Comparison of ENCODE assay signal across 14 cellular contexts in genomic region chr9:75615284-75615683, GRCh38.
DNase-seq lines count a peak whose midpoint lies in the region; TF ChIP-seq lines count a peak whose summit lies in the region.
"Had no signal": no experiment of that assay in that cellular context is flagged by ENCODE, and none has a peak within 500 bp of the region (broad histone marks: within the 10 kb centered on the region; RNA-seq: fewer than 3 reads in every experiment).

No MANE protein-coding gene starts in this region.

- DNase-seq in NCI-H2081 treated with DMSO at 0.1 percent for 48 hours (lab: John Stamatoyannopoulos, UW): peak; percentile 8
- peak; percentile 92 for DNase-seq in NCI-H748 (lab: John Stamatoyannopoulos, UW; ENCODE audit: unreplicated experiment)
- DNase-seq in kidney tubule cell (ENCODE audit: low spot score): peak; percentile 38
- DNase-seq in WERI-Rb-1: no peak
- no peak for DNase-seq in posterior vena cava (ENCODE audit: low spot score)
- DNase-seq in NOMO-1 treated with DMSO at 0.1 percent for 48 hours (lab: John Stamatoyannopoulos, UW; ENCODE audit: unreplicated experiment): no peak
- DNase-seq in activated CD4-positive, alpha-beta T cell treated with anti-CD3 and anti-CD28 coated beads, Interleukin-2, amount 50 U/mL, for 4 hours: no peak
- DNase-seq: activated CD8-positive, alpha-beta memory T cell treated with anti-CD3 and anti-CD28 coated beads, Interleukin-2, amount 50 U/mL, for 48 hours; KBM-7; NCI-H1930; T-helper 17 cell had no signal

- H3K9me3 ChIP-seq in WERI-Rb-1 (ENCODE audit: severe bottlenecking): no peaks in the 10 kb centered on the region
- H3K9me3 ChIP-seq: prostate gland had no signal

- H3K36me3 ChIP-seq in WERI-Rb-1: no peaks in the 10 kb centered on the region
- H3K36me3 ChIP-seq: BLaER1, prostate gland had no signal

- TF ChIP-seq CTCF in WERI-Rb-1 (IDR thresholded peaks at IDR 0.05; ENCODE audit: low read depth, low read length): no peak

- intact Hi-C loops in posterior vena cava (cut with DNase I): no loop called here

- no peaks in the 10 kb centered on the region for H3K27me3 ChIP-seq in WERI-Rb-1 (ENCODE audit: insufficient read depth, low read depth, severe bottlenecking)
- H3K27me3 ChIP-seq: BLaER1 had no signal

- TF ChIP-seq RAD21 in Ishikawa (IDR thresholded peaks at IDR 0.05; ENCODE audit: low read depth): no peak

- no peak for TF ChIP-seq EP300 in Ishikawa (IDR thresholded peaks at IDR 0.05; ENCODE audit: borderline replicate concordance)

- no peak overlapping the region for H3K27ac ChIP-seq in WERI-Rb-1
- H3K27ac ChIP-seq: BLaER1, prostate gland had no signal

- no peak overlapping the region for H3K4me3 ChIP-seq in WERI-Rb-1 (ENCODE audit: low read depth, low read length)
- H3K4me3 ChIP-seq: BLaER1, prostate gland had no signal

TF ChIP-seq in Ishikawa, 13 proteins besides CTCF, POLR2A, EP300 and RAD21:
- TF ChIP-seq NFIC (IDR thresholded peaks at IDR 0.05): peak; percentile 58
- no peak for TF ChIP-seq TEAD4 (IDR thresholded peaks at IDR 0.05)

Comparison
In these comparisons a context has a peak if more than half of its experiments do, and no peak if none do; other contexts are left out.
1. DNase-seq: peak in NCI-H2081 treated with DMSO at 0.1 percent for 48 hours (single experiment), NCI-H748 (single experiment) and kidney tubule cell (single experiment); none in WERI-Rb-1 (single experiment), posterior vena cava (single experiment), NOMO-1 treated with DMSO at 0.1 percent for 48 hours (single experiment) and activated CD4-positive, alpha-beta T cell treated with anti-CD3 and anti-CD28 coated beads, Interleukin-2, amount 50 U/mL, for 4 hours (0 of 2).